Comparison of ENCODE assay signal across 18 cellular contexts in genomic region chr10:29731760-29732159, GRCh38.
DNase-seq lines count a peak whose midpoint lies in the region; ATAC-seq and TF ChIP-seq lines count a peak whose summit lies in the region.
"Had no signal": no experiment of that assay in that cellular context is flagged by ENCODE, and none has a peak within 500 bp of the region (broad histone marks: within the 10 kb centered on the region; RNA-seq: fewer than 3 reads in every experiment).

No MANE protein-coding gene starts in this region.

- H3K4me2 ChIP-seq in SK-N-SH (peak overlapping the region; percentile 56; the same call in 1 of the 2 replicates), neural progenitor cell (peak overlapping the region; percentile 58)
- H3K4me2 ChIP-seq: A549 had no signal

- H3K27ac Mint-ChIP-seq in endothelial cell (ENCODE audit: unreplicated experiment) (no peak overlapping the region), neural progenitor cell (peak overlapping the region; percentile 21)
- peak overlapping the region in 1 of 10 donors; percentile 27 for H3K27ac Mint-ChIP-seq in naive thymus-derived CD8-positive, alpha-beta T cell

- H3K9me3 ChIP-seq in SK-N-SH (no peaks in the 10 kb centered on the region), neural progenitor cell (ENCODE audit: low read depth) (no peaks in the 10 kb centered on the region), vagina (no peaks in the 10 kb centered on the region)
- H3K9me3 ChIP-seq: A549 had no signal

- H3K9me3 Mint-ChIP-seq in endothelial cell (ENCODE audit: unreplicated experiment) (no peaks in the 10 kb centered on the region), neural progenitor cell (peaks cover 2% of the 10 kb centered on the region)
- H3K9me3 Mint-ChIP-seq in naive thymus-derived CD8-positive, alpha-beta T cell = no peaks in the 10 kb centered on the region
- H3K9me3 Mint-ChIP-seq: CD8-positive, alpha-beta memory T cell had no signal

- peaks cover 14% of the 10 kb centered on the region for H3K36me3 Mint-ChIP-seq in endothelial cell (ENCODE audit: low read depth, unreplicated experiment)
- H3K36me3 Mint-ChIP-seq in neural progenitor cell = peaks cover 9% of the 10 kb centered on the region
- peaks cover 0 to 18% (median 12%) of the 10 kb centered on the region in 3 donors for H3K36me3 Mint-ChIP-seq in naive thymus-derived CD8-positive, alpha-beta T cell

- H3K79me2 ChIP-seq in SK-N-SH (ENCODE audit: insufficient read depth) = peaks cover 90% of the 10 kb centered on the region
- peaks cover 68% of the 10 kb centered on the region for H3K79me2 ChIP-seq in neural progenitor cell (ENCODE audit: low read depth)

- DNase-seq in SK-N-SH (no peak), endothelial cell (ENCODE audit: low spot score) (no peak), neural progenitor cell (ENCODE audit: low spot score) (peak; percentile 56), vagina (ENCODE audit: extremely low spot score in 2 of 2) (no peak)
- no peak for DNase-seq in naive thymus-derived CD8-positive, alpha-beta T cell
- no peak for DNase-seq in stimulated activated CD4-positive, alpha-beta T cell treated with anti-CD3 and anti-CD28 coated beads, Interleukin-2, amount 100 ng/mL, for 48 hours
- DNase-seq: activated gamma-delta T cell; CD8-positive, alpha-beta memory T cell; effector CD8-positive, alpha-beta T cell; kidney; NCI-H1417 treated with DMSO at 0.1 percent for 48 hours; stimulated activated naive CD4-positive, alpha-beta T cell treated with Interleukin-2 at 50 U/mL for 16 hours had no signal

- H3K4me3 Mint-ChIP-seq in endothelial cell (ENCODE audit: unreplicated experiment) (peak overlapping the region; percentile 32), neural progenitor cell (peak overlapping the region; percentile 68)
- peak overlapping the region in 4 of 10 donors; percentile 8 to 64 (median 30) for H3K4me3 Mint-ChIP-seq in naive thymus-derived CD8-positive, alpha-beta T cell

- no peak for TF ChIP-seq CTCF in SK-N-SH (IDR thresholded peaks at IDR 0.05)
- no peak for TF ChIP-seq CTCF in endothelial cell (IDR thresholded peaks at IDR 0.05; ENCODE audit: unreplicated experiment)
- TF ChIP-seq CTCF in neural progenitor cell (IDR thresholded peaks at IDR 0.05) = no peak
- TF ChIP-seq CTCF in vagina (IDR thresholded peaks at IDR 0.05) = no peak

- H3K4me1 ChIP-seq in SK-N-SH (ENCODE audit: control insufficient read depth in 1 of 2, insufficient read depth in 2 of 2, low read depth in 1 of 2, low read length in 1 of 2) = peaks cover 16 to 18% of the 10 kb centered on the region in 2 experiments; a peak in 2 of 4 replicates
- H3K4me1 ChIP-seq in neural progenitor cell = peaks cover 62% of the 10 kb centered on the region
- H3K4me1 ChIP-seq in vagina = peaks cover 73% of the 10 kb centered on the region

- TF ChIP-seq POLR2A in vagina (IDR thresholded peaks at IDR 0.05) = no peak

- CTCF ChIA-PET in SK-N-SH (lab: Yijun Ruan, JAX) = interaction anchor here (1.2 kb wide), 1 partner anchor 509 kb away, joined by 4 read pairs; no protein-coding TSS in a partner anchor

- H3K4me3 ChIP-seq in SK-N-SH (ENCODE audit: low read depth in 2 of 2, low read length in 1 of 2) (no peak overlapping the region), neural progenitor cell (peak overlapping the region; percentile 21), vagina (peak overlapping the region in 1 of 2 donors; percentile 2)
- H3K4me3 ChIP-seq: A549, SK-N-MC had no signal

- H3K27me3 Mint-ChIP-seq in endothelial cell (ENCODE audit: unreplicated experiment) (peaks cover 11% of the 10 kb centered on the region), neural progenitor cell (ENCODE audit: insufficient read depth, low read depth) (peaks cover 6% of the 10 kb centered on the region)
- no peaks in the 10 kb centered on the region for H3K27me3 Mint-ChIP-seq in naive thymus-derived CD8-positive, alpha-beta T cell

- H3K27me3 ChIP-seq in SK-N-SH (ENCODE audit: insufficient read depth) (no peaks in the 10 kb centered on the region), neural progenitor cell (no peaks in the 10 kb centered on the region), vagina (no peaks in the 10 kb centered on the region)

- H3K36me3 ChIP-seq in SK-N-SH (replicated peaks in 1 of 2; ENCODE audit: control insufficient read depth in 1 of 2, insufficient read depth in 2 of 2, low read length in 1 of 2) (peaks cover 0 to 34% of the 10 kb centered on the region in 2 experiments), neural progenitor cell (no peaks in the 10 kb centered on the region), vagina (no peaks in the 10 kb centered on the region)

- no peak for TF ChIP-seq RAD21 in SK-N-SH (IDR thresholded peaks at IDR 0.05; ENCODE audit: low read length)

- peak overlapping the region in 1 of 2 experiments; percentile 13; a peak in 1 of 4 replicates for H3K27ac ChIP-seq in SK-N-SH (ENCODE audit: low read depth in 2 of 2, low read length in 1 of 2)
- no peak overlapping the region for H3K27ac ChIP-seq in neural progenitor cell
- peak overlapping the region; percentile 49 for H3K27ac ChIP-seq in vagina
- H3K27ac ChIP-seq: A549, SK-N-MC, VCaP had no signal

- peaks cover 61% of the 10 kb centered on the region for H3K4me1 Mint-ChIP-seq in endothelial cell (ENCODE audit: unreplicated experiment)
- H3K4me1 Mint-ChIP-seq in neural progenitor cell = peaks cover 57% of the 10 kb centered on the region
- H3K4me1 Mint-ChIP-seq in naive thymus-derived CD8-positive, alpha-beta T cell = peaks cover 41 to 71% (median 67%) of the 10 kb centered on the region in 4 donors

- 96% methylated on average over 12 of the region's 12 CpGs for WGBS in SK-N-SH (ENCODE audit: low lambda C conversion rate)

- ATAC-seq in SK-N-SH treated with all-trans-retinoic acid at 6 μM for 48 hours (no peak), GM19328 (IDR thresholded peaks at IDR 0.05; ENCODE audit: unreplicated experiment) (no peak)
- ATAC-seq in naive thymus-derived CD8-positive, alpha-beta T cell = no peak
- ATAC-seq: A549, sciatic nerve had no signal

- TF ChIP-seq EP300 in SK-N-SH (IDR thresholded peaks at IDR 0.05; ENCODE audit: borderline replicate concordance in 1 of 2, low read depth in 1 of 2, low read length in 1 of 2) = no peak

- intact Hi-C loops in vagina (cut with DNase I) = loop anchor here (10.0 kb wide), 1 partner anchor 83 kb away; no protein-coding TSS in a partner anchor

- POLR2A ChIA-PET in SK-N-SH (lab: Yijun Ruan, JAX) = no interaction called here
- POLR2A ChIA-PET in naive thymus-derived CD8-positive, alpha-beta T cell (lab: Charles Lee) = no interaction called here

- peaks cover 68% of the 10 kb centered on the region for H4K20me1 ChIP-seq in SK-N-SH (ENCODE audit: insufficient read depth)
- H4K20me1 ChIP-seq in neural progenitor cell (ENCODE audit: low read depth) = peaks cover 24% of the 10 kb centered on the region

- H3F3A ChIP-seq in SK-N-SH (replicated peaks; ENCODE audit: insufficient read depth) (peaks cover 6% of the 10 kb centered on the region), neural progenitor cell (ENCODE audit: low read depth) (peaks cover 41% of the 10 kb centered on the region)

- H2AFZ ChIP-seq in SK-N-SH (ENCODE audit: low read depth) (no peak overlapping the region), neural progenitor cell (replicated peaks) (no peak overlapping the region)

- H3K9me2 ChIP-seq in SK-N-SH = no peaks in the 10 kb centered on the region

- H3K9ac ChIP-seq in SK-N-SH (no peak overlapping the region), neural progenitor cell (no peak overlapping the region)

TF ChIP-seq in SK-N-SH, 30 proteins besides CTCF, POLR2A, EP300 and RAD21 (continues in another document):
- no peak for TF ChIP-seq IRF3 (IDR thresholded peaks at IDR 0.05; ENCODE audit: low read depth, low read length)
- TF ChIP-seq NRF1 (IDR thresholded peaks at IDR 0.05; ENCODE audit: low read depth, low read length) = no peak
- no peak for TF ChIP-seq PBX3 (IDR thresholded peaks at IDR 0.05)

TF ChIP-seq in SK-N-SH treated with all-trans-retinoic acid at 6 μM for 48 hours, 23 proteins besides CTCF, POLR2A, EP300 and RAD21 (continues in another document):
- TF ChIP-seq ZC3H10 (CRISPR knock-in tag; IDR thresholded peaks at IDR 0.05) (no peak), ISL1 (CRISPR knock-in tag; IDR thresholded peaks at IDR 0.05) (no peak), PPARA (CRISPR knock-in tag; IDR thresholded peaks at IDR 0.05; ENCODE audit: borderline replicate concordance) (no peak), CREB5 (CRISPR knock-in tag; IDR thresholded peaks at IDR 0.05; ENCODE audit: low read depth) (no peak), ZNF70 (CRISPR knock-in tag; IDR thresholded peaks at IDR 0.05) (no peak), ZNF8 (CRISPR knock-in tag; IDR thresholded peaks at IDR 0.05) (no peak), BACH2 (CRISPR knock-in tag; IDR thresholded peaks at IDR 0.05; ENCODE audit: borderline replicate concordance) (no peak), GLIS3 (CRISPR knock-in tag; IDR thresholded peaks at IDR 0.05) (no peak), ARNTL (CRISPR knock-in tag; IDR thresholded peaks at IDR 0.05; ENCODE audit: borderline replicate concordance, low read depth) (no peak), TOX (CRISPR knock-in tag; IDR thresholded peaks at IDR 0.05; ENCODE audit: borderline replicate concordance) (no peak), OSR1 (CRISPR knock-in tag; IDR thresholded peaks at IDR 0.05) (no peak), ZFP30 (CRISPR knock-in tag; IDR thresholded peaks at IDR 0.05) (no peak), ESRRG (CRISPR knock-in tag; IDR thresholded peaks at IDR 0.05) (no peak)
